21 cellular contexts compared by ENCODE assay signal in the genomic region with DNA sequence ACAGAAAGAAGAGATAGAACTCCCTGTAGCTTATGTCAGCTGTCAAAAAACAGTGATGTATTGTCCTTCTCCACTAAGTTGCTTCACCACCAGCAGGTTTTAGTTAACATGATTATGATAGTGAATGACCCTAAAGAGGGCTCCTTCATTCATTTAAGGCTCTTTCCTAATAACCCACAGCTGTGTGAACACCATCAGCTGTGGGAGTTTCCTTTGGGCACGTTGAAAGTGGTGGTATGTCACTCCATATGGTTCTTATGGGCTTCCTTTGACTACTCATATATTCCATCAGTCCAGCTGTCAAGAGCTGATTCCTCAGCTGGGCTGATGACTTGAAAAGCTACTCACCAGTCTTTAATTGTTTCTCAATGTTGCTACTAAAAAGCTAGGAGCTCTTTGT.
DNase-seq lines count a peak whose midpoint lies in the region; ATAC-seq and TF ChIP-seq lines count a peak whose summit lies in the region.
"Had no signal": no experiment of that assay in that cellular context is flagged by ENCODE, and none has a peak within 500 bp of the region (broad histone marks: within the 10 kb centered on the region; RNA-seq: fewer than 3 reads in every experiment).

No MANE protein-coding gene starts in this region.

- H3K4me3 ChIP-seq in neural progenitor cell, result no peak overlapping the region
- H3K4me3 ChIP-seq: BLaER1, dorsolateral prefrontal cortex, esophagus squamous epithelium, sigmoid colon had no signal

- no peaks in the 10 kb centered on the region for H3K36me3 ChIP-seq in neural progenitor cell
- H3K36me3 ChIP-seq: BLaER1, esophagus squamous epithelium, sigmoid colon had no signal

- no peaks in the 10 kb centered on the region for H3K9me3 Mint-ChIP-seq in activated naive CD8-positive, alpha-beta T cell treated with anti-CD3 and anti-CD28 coated beads, Interleukin-2, amount 50 U/mL, for 24 hours
- no peaks in the 10 kb centered on the region for H3K9me3 Mint-ChIP-seq in neural progenitor cell
- H3K9me3 Mint-ChIP-seq: mesothelial cell of epicardium had no signal

- H3K27me3 Mint-ChIP-seq in activated naive CD8-positive, alpha-beta T cell treated with anti-CD3 and anti-CD28 coated beads, Interleukin-2, amount 50 U/mL, for 24 hours, result no peaks in the 10 kb centered on the region
- H3K27me3 Mint-ChIP-seq in neural progenitor cell (ENCODE audit: insufficient read depth, low read depth), result no peaks in the 10 kb centered on the region
- H3K27me3 Mint-ChIP-seq: activated naive CD8-positive, alpha-beta T cell treated with anti-CD3 and anti-CD28 coated beads, Interleukin-2, amount 10 ng/mL, durations not matched to agents 7 days and 5 days had no signal

- peaks cover 1% of the 10 kb centered on the region for H3K36me3 Mint-ChIP-seq in activated naive CD8-positive, alpha-beta T cell treated with anti-CD3 and anti-CD28 coated beads, Interleukin-2, amount 50 U/mL, for 24 hours (ENCODE audit: low read depth)
- no peaks in the 10 kb centered on the region for H3K36me3 Mint-ChIP-seq in neural progenitor cell
- H3K36me3 Mint-ChIP-seq: mesothelial cell of epicardium had no signal

- no peak overlapping the region for H3K9ac ChIP-seq in neural progenitor cell
- H3K9ac ChIP-seq: BLaER1 had no signal

- in situ Hi-C loops in G401 (cut with HindIII; ENCODE audit: low sequenced_read_pairs), result no loop called here

- H3K27ac ChIP-seq in neural progenitor cell, result no peak overlapping the region
- H3K27ac ChIP-seq: BLaER1, dorsolateral prefrontal cortex, esophagus squamous epithelium, sigmoid colon had no signal

- H3K27ac Mint-ChIP-seq in activated naive CD8-positive, alpha-beta T cell treated with anti-CD3 and anti-CD28 coated beads, Interleukin-2, amount 50 U/mL, for 24 hours, result peak overlapping the region; percentile 9
- no peak overlapping the region for H3K27ac Mint-ChIP-seq in neural progenitor cell
- H3K27ac Mint-ChIP-seq: activated naive CD8-positive, alpha-beta T cell treated with anti-CD3 and anti-CD28 coated beads, Interleukin-2, amount 10 ng/mL, durations not matched to agents 7 days and 5 days; mesothelial cell of epicardium had no signal

- peaks cover 18% of the 10 kb centered on the region for H3K4me1 ChIP-seq in neural progenitor cell
- H3K4me1 ChIP-seq: esophagus squamous epithelium, sigmoid colon had no signal

- TF ChIP-seq CTCF in neural progenitor cell (IDR thresholded peaks at IDR 0.05), result no peak

- ATAC-seq in activated naive CD8-positive, alpha-beta T cell treated with anti-CD3 and anti-CD28 coated beads, Interleukin-2, amount 50 U/mL, for 24 hours, result peak; percentile 54
- ATAC-seq in HG03097 (IDR thresholded peaks at IDR 0.05; ENCODE audit: low FRiP score, unreplicated experiment), result no peak
- ATAC-seq: left cardiac atrium had no signal

- H3K4me1 Mint-ChIP-seq in activated naive CD8-positive, alpha-beta T cell treated with anti-CD3 and anti-CD28 coated beads, Interleukin-2, amount 50 U/mL, for 24 hours, result peaks cover 23% of the 10 kb centered on the region
- peaks cover 8% of the 10 kb centered on the region for H3K4me1 Mint-ChIP-seq in neural progenitor cell
- H3K4me1 Mint-ChIP-seq: mesothelial cell of epicardium had no signal

- DNase-seq in GM03348 (ENCODE audit: low spot score), result peak; percentile 13
- DNase-seq in LHCN-M2 (ENCODE audit: low read depth), result peak; percentile 34
- DNase-seq in activated naive CD8-positive, alpha-beta T cell treated with anti-CD3 and anti-CD28 coated beads, Interleukin-2, amount 50 U/mL, for 24 hours, result no peak
- DNase-seq in neural progenitor cell (ENCODE audit: low spot score), result peak; percentile 13
- DNase-seq in effector CD8-positive, alpha-beta T cell (lab: John Stamatoyannopoulos, UW), result no peak
- no peak for DNase-seq in G401 (ENCODE audit: low spot score)
- DNase-seq: activated CD4-positive, CD25-positive, alpha-beta regulatory T cell; activated naive CD8-positive, alpha-beta T cell treated with anti-CD3 and anti-CD28 coated beads, Interleukin-2, amount 10 ng/mL, durations not matched to agents 7 days and 5 days; dorsolateral prefrontal cortex; esophagus squamous epithelium; IMR-90; left cardiac atrium; NCI-H1092 treated with DMSO at 0.1 percent for 48 hours; SHP77 treated with DMSO at 0.1 percent for 48 hours; sigmoid colon; stimulated activated CD4-positive, alpha-beta T cell treated with anti-CD3 and anti-CD28 coated beads, Interleukin-4, amount 100 ng/mL, for 24 hours; stimulated activated CD8-positive, alpha-beta memory T cell treated with anti-CD3 and anti-CD28 coated beads, Interleukin-4, amount 100 ng/mL, for 48 hours; T-helper 2 cell had no signal

- peak overlapping the region; percentile 61 for H2AFZ ChIP-seq in neural progenitor cell (replicated peaks)

- H3K4me3 Mint-ChIP-seq in activated naive CD8-positive, alpha-beta T cell treated with anti-CD3 and anti-CD28 coated beads, Interleukin-2, amount 50 U/mL, for 24 hours, result no peak overlapping the region
- no peak overlapping the region for H3K4me3 Mint-ChIP-seq in neural progenitor cell
- H3K4me3 Mint-ChIP-seq: activated naive CD8-positive, alpha-beta T cell treated with anti-CD3 and anti-CD28 coated beads, Interleukin-2, amount 10 ng/mL, durations not matched to agents 7 days and 5 days; mesothelial cell of epicardium had no signal

- H3K79me2 ChIP-seq in neural progenitor cell (ENCODE audit: low read depth), result no peaks in the 10 kb centered on the region

- no peaks in the 10 kb centered on the region for H3F3A ChIP-seq in neural progenitor cell (ENCODE audit: low read depth)

- H3K4me2 ChIP-seq in neural progenitor cell, result peak overlapping the region; percentile 34
- H3K4me2 ChIP-seq: BLaER1 had no signal

- no peaks in the 10 kb centered on the region for H3K9me3 ChIP-seq in neural progenitor cell (ENCODE audit: low read depth)
- H3K9me3 ChIP-seq: esophagus squamous epithelium, sigmoid colon had no signal

- H4K20me1 ChIP-seq in neural progenitor cell (ENCODE audit: low read depth), result no peaks in the 10 kb centered on the region
- H4K20me1 ChIP-seq: BLaER1 had no signal

- no peaks in the 10 kb centered on the region for H3K27me3 ChIP-seq in neural progenitor cell
- H3K27me3 ChIP-seq: BLaER1, dorsolateral prefrontal cortex, esophagus squamous epithelium, sigmoid colon had no signal

Comparison
In these comparisons a context has a peak if more than half of its experiments do, and no peak if none do; other contexts are left out.
1. DNase-seq: peak in GM03348 (single experiment), LHCN-M2 (single experiment) and neural progenitor cell (single experiment); none in activated naive CD8-positive, alpha-beta T cell treated with anti-CD3 and anti-CD28 coated beads, Interleukin-2, amount 50 U/mL, for 24 hours (single experiment), effector CD8-positive, alpha-beta T cell (single experiment) and G401 (single experiment).